ENCODE assay signal across 1 cellular context in genomic region chr11:70106757-70107156, GRCh38.
TF ChIP-seq lines count a peak whose summit lies in the region.

No MANE protein-coding gene starts in this region.

TF ChIP-seq in IMR-90, 13 proteins besides CTCF, POLR2A, EP300 and RAD21 (continued from another document):
- TF ChIP-seq MAZ (IDR thresholded peaks at IDR 0.05; ENCODE audit: borderline replicate concordance, low read depth, low read length) (no peak), CEBPB (IDR thresholded peaks at IDR 0.05; ENCODE audit: low read depth, low read length) (no peak), RFX5 (IDR thresholded peaks at IDR 0.05; ENCODE audit: low read depth, low read length) (no peak), NFE2L2 (IDR thresholded peaks at IDR 0.05; ENCODE audit: low read depth, low read length) (no peak), RCOR1 (IDR thresholded peaks at IDR 0.05; ENCODE audit: insufficient replicate concordance, low read length) (no peak), ELK1 (IDR thresholded peaks at IDR 0.05; ENCODE audit: borderline replicate concordance, low read depth, low read length) (no peak), SMC3 (IDR thresholded peaks at IDR 0.05; ENCODE audit: low read depth, low read length) (no peak), BHLHE40 (IDR thresholded peaks at IDR 0.05; ENCODE audit: low read depth, low read length) (no peak), CHD1 (IDR thresholded peaks at IDR 0.05; ENCODE audit: low read depth, low read length) (no peak)
TF ChIP-seq in IMR-90: peak in this region for 0.
